In the genomic region with DNA sequence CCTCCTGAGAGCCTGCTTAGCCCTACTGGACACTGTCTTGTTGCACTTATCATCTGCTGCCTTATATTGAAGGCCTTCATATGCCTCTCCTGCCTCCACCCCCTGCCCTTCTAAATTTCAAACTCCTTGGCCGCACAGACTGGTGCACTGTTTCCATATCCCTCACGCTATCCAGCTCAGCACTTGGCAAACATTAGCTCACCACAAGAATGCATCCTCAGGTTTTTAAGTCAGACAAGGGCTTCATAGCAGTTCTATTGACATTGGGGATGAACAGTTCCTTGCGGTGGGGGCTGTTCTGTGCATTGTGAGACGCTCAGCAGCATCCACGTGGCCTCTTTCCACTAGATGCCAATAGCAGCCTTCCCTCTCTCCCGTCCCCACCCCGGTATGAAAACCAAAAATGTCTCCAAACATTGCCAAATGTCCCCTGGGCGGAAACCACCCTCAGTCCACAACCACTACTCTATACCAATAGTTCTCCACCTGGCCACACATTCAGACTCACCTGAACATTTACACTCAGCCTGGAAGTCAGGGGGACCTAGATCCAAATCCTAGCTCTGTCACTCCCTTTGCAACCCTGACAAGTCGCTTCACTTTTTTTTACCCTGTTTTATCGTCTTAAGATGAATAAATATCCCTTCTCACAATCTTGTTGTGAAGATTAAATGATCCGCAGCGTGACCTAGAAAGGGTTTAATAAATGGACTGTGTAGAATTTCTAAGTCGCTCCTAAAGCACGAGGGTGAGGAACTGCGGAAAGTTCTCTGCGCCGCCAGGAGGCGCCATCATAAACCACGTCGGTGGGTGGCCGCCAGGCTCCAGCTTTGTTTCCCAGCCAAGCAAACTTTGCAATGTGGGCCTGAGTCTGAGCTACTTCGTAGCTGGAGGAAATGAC, we compare ENCODE assay signal across 1 cellular context.
TF ChIP-seq lines count a peak whose summit lies in the region.

No MANE protein-coding gene starts in this region.

TF ChIP-seq in K562, 482 proteins besides CTCF, POLR2A, EP300 and RAD21:
- TF ChIP-seq WHSC1 (IDR thresholded peaks at IDR 0.05; ENCODE audit: low read length): no peak
- no peak for TF ChIP-seq ATF1 (CRISPR knock-in tag; IDR thresholded peaks at IDR 0.05)
- peak; percentile 36; the same call in 1 of the 2 replicates for TF ChIP-seq ATF1 (tag; IDR thresholded peaks at IDR 0.05)
- TF ChIP-seq SMC3 (conservative IDR thresholded peaks at IDR 0.05; ENCODE audit: insufficient read depth, low read depth, low read length): peak; percentile 76
- TF ChIP-seq HDGF (IDR thresholded peaks at IDR 0.05): no peak
- TF ChIP-seq CREM (IDR thresholded peaks at IDR 0.05; ENCODE audit: low read depth): peak; percentile 52; the same call in 1 of the 2 replicates
- no peak for TF ChIP-seq ZNF586 (CRISPR knock-in tag; conservative IDR thresholded peaks at IDR 0.05)
- TF ChIP-seq, protein P1, sequence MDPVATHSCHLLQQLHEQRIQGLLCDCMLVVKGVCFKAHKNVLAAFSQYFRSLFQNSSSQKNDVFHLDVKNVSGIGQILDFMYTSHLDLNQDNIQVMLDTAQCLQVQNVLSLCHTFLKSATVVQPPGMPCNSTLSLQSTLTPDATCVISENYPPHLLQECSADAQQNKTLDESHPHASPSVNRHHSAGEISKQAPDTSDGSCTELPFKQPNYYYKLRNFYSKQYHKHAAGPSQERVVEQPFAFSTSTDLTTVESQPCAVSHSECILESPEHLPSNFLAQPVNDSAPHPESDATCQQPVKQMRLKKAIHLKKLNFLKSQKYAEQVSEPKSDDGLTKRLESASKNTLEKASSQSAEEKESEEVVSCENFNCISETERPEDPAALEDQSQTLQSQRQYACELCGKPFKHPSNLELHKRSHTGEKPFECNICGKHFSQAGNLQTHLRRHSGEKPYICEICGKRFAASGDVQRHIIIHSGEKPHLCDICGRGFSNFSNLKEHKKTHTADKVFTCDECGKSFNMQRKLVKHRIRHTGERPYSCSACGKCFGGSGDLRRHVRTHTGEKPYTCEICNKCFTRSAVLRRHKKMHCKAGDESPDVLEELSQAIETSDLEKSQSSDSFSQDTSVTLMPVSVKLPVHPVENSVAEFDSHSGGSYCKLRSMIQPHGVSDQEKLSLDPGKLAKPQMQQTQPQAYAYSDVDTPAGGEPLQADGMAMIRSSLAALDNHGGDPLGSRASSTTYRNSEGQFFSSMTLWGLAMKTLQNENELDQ (CRISPR knock-in tag; IDR thresholded peaks at IDR 0.05; ENCODE audit: borderline replicate concordance): no peak
- TF ChIP-seq ZC3H8 (IDR thresholded peaks at IDR 0.05): no peak
- TF ChIP-seq, protein P2, sequence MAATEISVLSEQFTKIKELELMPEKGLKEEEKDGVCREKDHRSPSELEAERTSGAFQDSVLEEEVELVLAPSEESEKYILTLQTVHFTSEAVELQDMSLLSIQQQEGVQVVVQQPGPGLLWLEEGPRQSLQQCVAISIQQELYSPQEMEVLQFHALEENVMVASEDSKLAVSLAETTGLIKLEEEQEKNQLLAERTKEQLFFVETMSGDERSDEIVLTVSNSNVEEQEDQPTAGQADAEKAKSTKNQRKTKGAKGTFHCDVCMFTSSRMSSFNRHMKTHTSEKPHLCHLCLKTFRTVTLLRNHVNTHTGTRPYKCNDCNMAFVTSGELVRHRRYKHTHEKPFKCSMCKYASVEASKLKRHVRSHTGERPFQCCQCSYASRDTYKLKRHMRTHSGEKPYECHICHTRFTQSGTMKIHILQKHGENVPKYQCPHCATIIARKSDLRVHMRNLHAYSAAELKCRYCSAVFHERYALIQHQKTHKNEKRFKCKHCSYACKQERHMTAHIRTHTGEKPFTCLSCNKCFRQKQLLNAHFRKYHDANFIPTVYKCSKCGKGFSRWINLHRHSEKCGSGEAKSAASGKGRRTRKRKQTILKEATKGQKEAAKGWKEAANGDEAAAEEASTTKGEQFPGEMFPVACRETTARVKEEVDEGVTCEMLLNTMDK (IDR thresholded peaks at IDR 0.05; ENCODE audit: borderline replicate concordance, insufficient read depth, low read depth, low read length, poor library complexity, severe bottlenecking): peak; percentile 70
- TF ChIP-seq, protein P3, sequence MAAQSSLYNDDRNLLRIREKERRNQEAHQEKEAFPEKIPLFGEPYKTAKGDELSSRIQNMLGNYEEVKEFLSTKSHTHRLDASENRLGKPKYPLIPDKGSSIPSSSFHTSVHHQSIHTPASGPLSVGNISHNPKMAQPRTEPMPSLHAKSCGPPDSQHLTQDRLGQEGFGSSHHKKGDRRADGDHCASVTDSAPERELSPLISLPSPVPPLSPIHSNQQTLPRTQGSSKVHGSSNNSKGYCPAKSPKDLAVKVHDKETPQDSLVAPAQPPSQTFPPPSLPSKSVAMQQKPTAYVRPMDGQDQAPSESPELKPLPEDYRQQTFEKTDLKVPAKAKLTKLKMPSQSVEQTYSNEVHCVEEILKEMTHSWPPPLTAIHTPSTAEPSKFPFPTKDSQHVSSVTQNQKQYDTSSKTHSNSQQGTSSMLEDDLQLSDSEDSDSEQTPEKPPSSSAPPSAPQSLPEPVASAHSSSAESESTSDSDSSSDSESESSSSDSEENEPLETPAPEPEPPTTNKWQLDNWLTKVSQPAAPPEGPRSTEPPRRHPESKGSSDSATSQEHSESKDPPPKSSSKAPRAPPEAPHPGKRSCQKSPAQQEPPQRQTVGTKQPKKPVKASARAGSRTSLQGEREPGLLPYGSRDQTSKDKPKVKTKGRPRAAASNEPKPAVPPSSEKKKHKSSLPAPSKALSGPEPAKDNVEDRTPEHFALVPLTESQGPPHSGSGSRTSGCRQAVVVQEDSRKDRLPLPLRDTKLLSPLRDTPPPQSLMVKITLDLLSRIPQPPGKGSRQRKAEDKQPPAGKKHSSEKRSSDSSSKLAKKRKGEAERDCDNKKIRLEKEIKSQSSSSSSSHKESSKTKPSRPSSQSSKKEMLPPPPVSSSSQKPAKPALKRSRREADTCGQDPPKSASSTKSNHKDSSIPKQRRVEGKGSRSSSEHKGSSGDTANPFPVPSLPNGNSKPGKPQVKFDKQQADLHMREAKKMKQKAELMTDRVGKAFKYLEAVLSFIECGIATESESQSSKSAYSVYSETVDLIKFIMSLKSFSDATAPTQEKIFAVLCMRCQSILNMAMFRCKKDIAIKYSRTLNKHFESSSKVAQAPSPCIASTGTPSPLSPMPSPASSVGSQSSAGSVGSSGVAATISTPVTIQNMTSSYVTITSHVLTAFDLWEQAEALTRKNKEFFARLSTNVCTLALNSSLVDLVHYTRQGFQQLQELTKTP (IDR thresholded peaks at IDR 0.05; ENCODE audit: low read depth in 1 of 2, partially characterized antibody in 2 of 2): no peak
- TF ChIP-seq BHLHE40 (IDR thresholded peaks at IDR 0.05; ENCODE audit: low read length): 0 out of 2 replicates have a peak, but pooled peaks have one; percentile 16
- TF ChIP-seq RBM25 (IDR thresholded peaks at IDR 0.05; ENCODE audit: low read depth, low read length, severe bottlenecking): no peak
- TF ChIP-seq SPI1 (IDR thresholded peaks at IDR 0.05; ENCODE audit: borderline replicate concordance, low read depth, low read length): peak; percentile 71; the same call in 1 of the 2 replicates
- TF ChIP-seq, protein P4, sequence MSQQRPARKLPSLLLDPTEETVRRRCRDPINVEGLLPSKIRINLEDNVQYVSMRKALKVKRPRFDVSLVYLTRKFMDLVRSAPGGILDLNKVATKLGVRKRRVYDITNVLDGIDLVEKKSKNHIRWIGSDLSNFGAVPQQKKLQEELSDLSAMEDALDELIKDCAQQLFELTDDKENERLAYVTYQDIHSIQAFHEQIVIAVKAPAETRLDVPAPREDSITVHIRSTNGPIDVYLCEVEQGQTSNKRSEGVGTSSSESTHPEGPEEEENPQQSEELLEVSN (IDR thresholded peaks at IDR 0.05; ENCODE audit: borderline replicate concordance in 1 of 2, extremely low read depth in 1 of 2, insufficient read depth in 1 of 2, insufficient read length in 1 of 2, low read depth in 1 of 2, low read length in 1 of 2, poor library complexity in 1 of 2, severe bottlenecking in 1 of 2): peak in 1 of 2 experiments; percentile 46
- TF ChIP-seq MYC (IDR thresholded peaks at IDR 0.05; ENCODE audit: low read depth, low read length): 0 out of 2 replicates have a peak, but pooled peaks have one; percentile 42
- TF ChIP-seq MYC (CRISPR knock-in tag; IDR thresholded peaks at IDR 0.05; ENCODE audit: borderline replicate concordance, low read depth): no peak
